13 cellular contexts compared by ENCODE assay signal in genomic region chr17:17027442-17028058, GRCh38. TPM values are rescaled to one million over a fixed set of nuclear protein-coding genes. Genes with fewer than 3 reads are reported as not detected.
DNase-seq lines count a peak whose midpoint lies in the region; ATAC-seq, FAIRE-seq and TF ChIP-seq lines count a peak whose summit lies in the region.
"Had no signal": no experiment of that assay in that cellular context is flagged by ENCODE, and none has a peak within 500 bp of the region (broad histone marks: within the 10 kb centered on the region; RNA-seq: fewer than 3 reads in every experiment).

No MANE protein-coding gene starts in this region.

- H3K79me2 ChIP-seq in keratinocyte (ENCODE audit: control insufficient read depth, insufficient read depth, low read length) (no peaks in the 10 kb centered on the region), OCI-LY7 (ENCODE audit: insufficient read depth, low read depth, low read length) (no peaks in the 10 kb centered on the region)

- no peaks in the 10 kb centered on the region for H3K9me3 ChIP-seq in keratinocyte (ENCODE audit: control insufficient read depth, low read depth, low read length)
- H3K9me3 ChIP-seq in stomach: no peaks in the 10 kb centered on the region
- no peaks in the 10 kb centered on the region for H3K9me3 ChIP-seq in OCI-LY7 (ENCODE audit: low read length)
- H3K9me3 ChIP-seq: heart left ventricle, SK-N-SH, thoracic aorta had no signal

- H2AFZ ChIP-seq in keratinocyte (ENCODE audit: control insufficient read depth, low read length) (peak overlapping the region; percentile 54), OCI-LY7 (ENCODE audit: low read length) (no peak overlapping the region)

- no peaks in the 10 kb centered on the region for H4K20me1 ChIP-seq in keratinocyte (ENCODE audit: control insufficient read depth, extremely low read depth, insufficient read depth, low read length)
- H4K20me1 ChIP-seq in OCI-LY7 (ENCODE audit: insufficient read depth, low read length): no peaks in the 10 kb centered on the region

- peak overlapping the region; percentile 74 for H3K9ac ChIP-seq in keratinocyte (ENCODE audit: control insufficient read depth, extremely low read depth, insufficient read depth, low read length)
- H3K9ac ChIP-seq: SK-N-SH had no signal

- FAIRE-seq in keratinocyte (lab: Jason Lieb, UNC): peak; percentile 36

- CTCF ChIA-PET in RWPE1 (lab: Yijun Ruan, JAX): interaction anchor here (0.6 kb wide), 1 partner anchor 122 kb away, joined by 3 read pairs; no protein-coding TSS in a partner anchor
- CTCF ChIA-PET in OCI-LY7 (lab: Charles Lee; ENCODE audit: unreplicated experiment): no interaction called here

- dilution Hi-C loops in keratinocyte (cut with MboI; ENCODE audit: extremely low pct_ligation_motif_present, low sequenced_read_pairs): no loop called here

- DNase-seq in RWPE1 (ENCODE audit: low spot score): no peak
- DNase-seq in keratinocyte (ENCODE audit: low read depth, low spot score): no peak
- DNase-seq in stomach: no peak
- DNase-seq in OCI-LY7 (ENCODE audit: low spot score): no peak
- DNase-seq: activated CD4-positive, alpha-beta T cell treated with anti-CD3 and anti-CD28 coated beads, Interleukin-2, amount 50 U/mL, for 48 hours; activated T-cell treated with anti-CD3 and anti-CD28 coated beads, Interleukin-2, amount 50 U/mL, for 48 hours; naive B cell; NCI-H1105 treated with DMSO at 0.1 percent for 48 hours; SK-N-SH had no signal

- POLR2A ChIA-PET in RWPE1 (lab: Yijun Ruan, JAX; ENCODE audit: low non-redundant PET) (interaction anchor here (0.7 to 1.5 kb wide), 3 partner anchors 9 to 82 kb away, joined by 3 to 7 read pairs (median 7); no protein-coding TSS in a partner anchor), OCI-LY7 (lab: Charles Lee) (interaction anchor here (0.6 to 0.7 kb wide), 2 partner anchors 34 to 333 kb away, joined by 3 read pairs; no protein-coding TSS in a partner anchor)

- H3K4me2 ChIP-seq in keratinocyte (ENCODE audit: control insufficient read depth, extremely low read depth, insufficient read depth, low read depth, low read length): peak overlapping the region; percentile 76
- H3K4me2 ChIP-seq in OCI-LY7 (ENCODE audit: low read length): no peak overlapping the region
- H3K4me2 ChIP-seq: SK-N-SH had no signal

- H3K27me3 ChIP-seq in keratinocyte (ENCODE audit: control insufficient read depth, extremely low read depth, insufficient read depth, low read length) (no peaks in the 10 kb centered on the region), stomach (no peaks in the 10 kb centered on the region)
- H3K27me3 ChIP-seq: heart left ventricle had no signal

- intact Hi-C loops in stomach (cut with DNase I; ENCODE audit: low total_unique reads) (no loop called here), OCI-LY7 (cut with micrococcal nuclease; ENCODE audit: unreplicated experiment) (no loop called here)

- no peak for ATAC-seq in HG03196 (IDR thresholded peaks at IDR 0.05; ENCODE audit: unreplicated experiment)
- ATAC-seq in HG03039 (IDR thresholded peaks at IDR 0.05; ENCODE audit: unreplicated experiment): no peak

- H3K36me3 ChIP-seq in keratinocyte (ENCODE audit: control insufficient read depth in 2 of 2, extremely low read depth in 1 of 2, insufficient read depth in 2 of 2, low read length in 2 of 2): no peaks in the 10 kb centered on the region
- H3K36me3 ChIP-seq in stomach: no peaks in the 10 kb centered on the region
- H3K36me3 ChIP-seq in OCI-LY7 (ENCODE audit: insufficient read depth, low read length): no peaks in the 10 kb centered on the region
- H3K36me3 ChIP-seq: heart left ventricle, thoracic aorta had no signal

- H3K4me1 ChIP-seq in keratinocyte (ENCODE audit: control insufficient read depth, extremely low read depth, insufficient read depth, low read length) (peaks cover 33% of the 10 kb centered on the region), stomach (peaks cover 19 to 60% (median 55%) of the 10 kb centered on the region in 4 donors), OCI-LY7 (ENCODE audit: insufficient read depth, low read length, poor library complexity, severe bottlenecking) (no peaks in the 10 kb centered on the region)

- BruUV-seq in OCI-LY7 (replicated peaks; lab: Mats Ljungman, UMichigan): no TSS peak

- peak overlapping the region; percentile 90 for H3K27ac ChIP-seq in RWPE1
- H3K27ac ChIP-seq in keratinocyte (ENCODE audit: control insufficient read depth, insufficient read depth, low read length): peak overlapping the region; percentile 89
- H3K27ac ChIP-seq in stomach: peak overlapping the region; percentile 79 to 87 (median 82)
- no peak overlapping the region for H3K27ac ChIP-seq in OCI-LY7 (ENCODE audit: low read depth, low read length, poor library complexity, severe bottlenecking)
- H3K27ac ChIP-seq: heart left ventricle, thoracic aorta had no signal

- TF ChIP-seq EP300 in stomach (IDR thresholded peaks at IDR 0.05): no peak

- no peak overlapping the region for H3K4me3 ChIP-seq in keratinocyte (ENCODE audit: control insufficient read depth in 2 of 3, extremely low read depth in 1 of 3, insufficient read depth in 2 of 3, low read depth in 1 of 3, low read length in 3 of 3)
- no peak overlapping the region for H3K4me3 ChIP-seq in stomach
- no peak overlapping the region for H3K4me3 ChIP-seq in OCI-LY7 (ENCODE audit: low read depth, low read length, poor library complexity, severe bottlenecking)
- H3K4me3 ChIP-seq: heart left ventricle, thoracic aorta had no signal

- no peaks in the 10 kb centered on the region for H3K9me2 ChIP-seq in OCI-LY7 (ENCODE audit: insufficient read depth, low read length)
- H3K9me2 ChIP-seq: SK-N-SH had no signal

- 64 to 74% (median 69%) methylated on average over 9 to 10 of the region's 10 CpGs for WGBS in stomach, 5 donors

- no peak for TF ChIP-seq POLR2A in stomach (IDR thresholded peaks at IDR 0.05)

- H3K9me1 ChIP-seq in keratinocyte (ENCODE audit: control insufficient read depth, extremely low read depth, insufficient read depth, low read length): peaks cover 3% of the 10 kb centered on the region

- TF ChIP-seq CTCF in RWPE1 (conservative IDR thresholded peaks at IDR 0.05; ENCODE audit: low read depth): no peak
- no peak for TF ChIP-seq CTCF in keratinocyte (optimal IDR thresholded peaks at IDR 0.05 in 1 of 3, IDR thresholded peaks at IDR 0.05 in 1 of 3, conservative IDR thresholded peaks at IDR 0.05 in 1 of 3; ENCODE audit: extremely low read depth in 1 of 3, insufficient read depth in 2 of 3, low read length in 3 of 3)
- no peak for TF ChIP-seq CTCF in stomach (IDR thresholded peaks at IDR 0.05)
- no peak for TF ChIP-seq CTCF in OCI-LY7 (conservative IDR thresholded peaks at IDR 0.05; ENCODE audit: low read length)

RNA-seq across cellular contexts. Expression of gene MPRIP, which starts 14.7 kb away (rescaled TPM):
- polyA plus RNA-seq in keratinocyte (76.4 to 113 TPM (median 93.2 TPM) in 3 replicates), stomach (100 to 1,000 TPM in 2 of 3 donors, 10 to 100 TPM in 1; 80.2 to 123 (median 114) TPM)
- 241 TPM for polyA plus RNA-seq in keratinocyte (2011; ENCODE audit: low read depth)
- polyA plus RNA-seq in keratinocyte (2011; cell fraction: cytosol; rRNA removed): 61.6 and 75.3 TPM in 2 replicates
- polyA plus RNA-seq in keratinocyte (2011; cell fraction: nucleus; rRNA removed): 160 and 188 TPM in 2 replicates
- polyA plus RNA-seq in keratinocyte (2012; ENCODE audit: low replicate concordance): 132 and 155 TPM in 2 replicates
- polyA minus RNA-seq in keratinocyte: 188 to 396 TPM (median 205 TPM) in 3 replicates
- polyA minus RNA-seq in keratinocyte (2011; cell fraction: cytosol; rRNA and poly(A)+ RNA removed): 102 TPM
- 123 and 162 TPM in 2 replicates for polyA minus RNA-seq in keratinocyte (2011; cell fraction: nucleus; rRNA and poly(A)+ RNA removed)
- total RNA-seq in stomach (100 to 1,000 TPM; 145 to 518 (median 261) TPM), OCI-LY7 (2022) (109 and 118 TPM in 2 replicates)
- 73.3 and 78.9 TPM in 2 replicates for total RNA-seq in OCI-LY7 (2014; rRNA removed; shearing (Covaris generic))

RNA-seq across cellular contexts. Expression of gene TNFRSF13B, which starts 55.6 kb away (rescaled TPM):
- polyA plus RNA-seq in keratinocyte (0.09 TPM in 1 of 3 replicates, not detected in the others), stomach (1 to 10 TPM in 2 of 3 donors, under 1 TPM in 1; 0.25 to 1.8 (median 1.8) TPM)
- polyA plus RNA-seq in keratinocyte (2011; ENCODE audit: low read depth): not detected
- polyA plus RNA-seq in keratinocyte (2011; cell fraction: cytosol; rRNA removed): not detected in 2 replicates
- polyA plus RNA-seq in keratinocyte (2011; cell fraction: nucleus; rRNA removed): not detected in 2 replicates
- polyA plus RNA-seq in keratinocyte (2012; ENCODE audit: low replicate concordance): not detected in 2 replicates
- not detected in 3 replicates for polyA minus RNA-seq in keratinocyte
- polyA minus RNA-seq in keratinocyte (2011; cell fraction: cytosol; rRNA and poly(A)+ RNA removed): not detected
- not detected in 2 replicates for polyA minus RNA-seq in keratinocyte (2011; cell fraction: nucleus; rRNA and poly(A)+ RNA removed)
- total RNA-seq in stomach (under 1 TPM in 1 of 5 donors, not detected in 4; 0.37 TPM), OCI-LY7 (2022) (5.7 and 7.5 TPM in 2 replicates)
- total RNA-seq in OCI-LY7 (2014; rRNA removed; shearing (Covaris generic)): 15.5 and 19.3 TPM in 2 replicates
- total RNA-seq: heart left ventricle, thoracic aorta had no signal
- polyA plus RNA-seq: heart left ventricle, SK-N-SH had no signal

Comparison
In these comparisons a context has a peak if more than half of its experiments do, and no peak if none do; other contexts are left out.
1. RNA of gene TNFRSF13B, which starts 55.6 kb away (total RNA-seq): 5.7 to 19.3 TPM in OCI-LY7; 0.37 TPM in stomach; every median in the first group is over 4 times any median in the second.